Comparison of ENCODE assay signal across 11 cellular contexts in the genomic region with DNA sequence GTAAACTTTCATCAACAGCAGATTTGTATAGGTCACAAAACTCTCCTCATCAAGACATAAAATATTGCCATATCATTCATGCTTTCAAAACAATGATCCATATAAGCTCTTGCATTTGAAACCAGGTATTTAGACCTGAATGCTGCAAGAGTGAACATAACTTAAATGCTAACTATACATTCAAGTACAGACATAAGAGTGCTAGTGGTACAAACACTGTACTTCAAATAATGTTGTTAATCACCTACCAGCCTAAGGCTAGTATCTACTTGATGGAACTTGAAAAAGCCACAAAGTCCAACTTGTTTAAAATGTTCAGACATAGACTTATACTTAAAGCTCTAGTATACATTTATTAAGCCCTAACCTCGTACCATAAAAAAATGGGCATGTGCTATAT. TPM values are rescaled to one million over a fixed set of nuclear protein-coding genes. Genes with fewer than 3 reads are reported as not detected.
"Had no signal": no experiment of that assay in that cellular context is flagged by ENCODE, and none has a peak within 500 bp of the region (broad histone marks: within the 10 kb centered on the region; RNA-seq: fewer than 3 reads in every experiment).

No MANE protein-coding gene starts in this region.

- H3K9ac ChIP-seq: GM23248 had no signal

- H3K9me3 ChIP-seq: HAP-1 had no signal

- H3K4me1 ChIP-seq: HAP-1 had no signal

- H2AFZ ChIP-seq: GM23248 had no signal

- H3K27ac ChIP-seq: GM23248, HL-60 had no signal

- FAIRE-seq: HepG2 had no signal

- H3K4me3 ChIP-seq: GM23248, HAP-1 had no signal

- H3K36me3 ChIP-seq: HAP-1 had no signal

- DNase-seq: GM23248, GOT3, H7, HFFc6 had no signal

- ATAC-seq: HCT116, HepG2 had no signal

RNA-seq across cellular contexts. Expression of gene GSTA2, which starts 16.0 kb away (rescaled TPM):
- total RNA-seq: H7, HFFc6, HT1080 had no signal
- polyA plus RNA-seq: GM23248, IgD-negative memory B cell had no signal

RNA-seq across cellular contexts. Expression of gene GSTA1, which starts 24.4 kb away (rescaled TPM):
- total RNA-seq: H4, HT1080 had no signal
- polyA plus RNA-seq: IgD-negative memory B cell had no signal
